8 cellular contexts compared by ENCODE assay signal in the genomic region with DNA sequence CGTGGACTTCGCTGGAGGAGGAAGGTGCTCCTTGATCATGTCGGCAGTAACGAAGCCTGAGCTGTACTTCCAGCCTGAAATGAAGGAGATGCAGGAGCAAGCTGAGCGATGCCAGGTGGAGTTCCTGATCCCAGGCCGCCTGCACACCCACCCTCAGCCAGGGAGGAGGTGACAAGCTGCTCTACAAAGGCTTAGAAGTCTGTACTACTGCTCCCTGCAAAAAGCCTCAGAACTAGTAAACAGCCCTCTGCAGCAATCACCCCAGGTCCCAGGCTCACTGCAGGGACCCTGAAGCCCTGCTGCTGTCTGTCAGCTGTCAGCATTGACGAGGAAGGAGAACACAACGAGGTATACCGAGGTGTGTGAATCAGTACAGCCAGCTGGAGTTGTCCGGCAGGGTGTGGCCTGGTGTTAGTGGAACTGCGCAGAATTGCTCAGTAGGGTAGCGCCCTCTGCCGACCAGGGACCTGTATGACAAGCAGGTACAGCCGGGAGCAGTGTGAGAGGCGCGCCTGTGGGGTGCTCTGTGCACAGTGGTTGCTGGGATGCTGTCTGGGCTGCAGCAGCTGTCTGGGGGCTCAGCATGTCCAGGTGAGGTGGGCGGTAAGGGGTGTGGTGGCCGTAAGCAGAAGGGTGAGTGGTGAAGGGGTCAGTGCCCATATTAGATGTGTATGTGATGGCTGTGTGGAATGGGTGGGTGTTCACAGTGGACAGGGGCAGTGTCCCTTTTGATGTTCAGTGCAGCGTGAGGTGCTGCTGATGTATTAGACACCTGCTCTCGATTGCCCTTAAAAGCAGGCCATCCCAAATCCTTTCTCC. TPM values are rescaled to one million over a fixed set of nuclear protein-coding genes. Genes with fewer than 3 reads are reported as not detected.
DNase-seq lines count a peak whose midpoint lies in the region; ATAC-seq, FAIRE-seq and TF ChIP-seq lines count a peak whose summit lies in the region.

No MANE protein-coding gene starts in this region.

- TF ChIP-seq CTCF in WERI-Rb-1 (IDR thresholded peaks at IDR 0.05; ENCODE audit: low read depth, low read length) (peak; percentile 97), bronchial epithelial cell (IDR thresholded peaks at IDR 0.05; ENCODE audit: insufficient read depth, low read length, severe bottlenecking) (peak; percentile 98)

- H3K27ac ChIP-seq in WERI-Rb-1, result no peak overlapping the region

- peak; percentile 80 for DNase-seq in A172 (ENCODE audit: low spot score)
- DNase-seq in NCI-H128 (lab: John Stamatoyannopoulos, UW; ENCODE audit: unreplicated experiment), result peak; percentile 2
- DNase-seq in WERI-Rb-1, result peak; percentile 86
- peak; percentile 74 for DNase-seq in bronchial epithelial cell (ENCODE audit: low read depth)
- peak; percentile 86 for DNase-seq in kidney tubule cell (ENCODE audit: low spot score)
- DNase-seq in stimulated activated CD4-positive, alpha-beta T cell treated with anti-CD3 and anti-CD28 coated beads, Interleukin-4, amount 100 ng/mL, for 4 hours, result peak; percentile 55 to 69

- H3K9me3 ChIP-seq in WERI-Rb-1 (ENCODE audit: severe bottlenecking), result no peaks in the 10 kb centered on the region

- H3K27me3 ChIP-seq in WERI-Rb-1 (ENCODE audit: insufficient read depth, low read depth, severe bottlenecking), result peaks cover 26% of the 10 kb centered on the region
- no peaks in the 10 kb centered on the region for H3K27me3 ChIP-seq in bronchial epithelial cell (ENCODE audit: control insufficient read depth, insufficient read depth, low read length)

- no peaks in the 10 kb centered on the region for H3K36me3 ChIP-seq in WERI-Rb-1
- H3K36me3 ChIP-seq in bronchial epithelial cell (ENCODE audit: control insufficient read depth, insufficient read depth, low read length), result peaks cover 2% of the 10 kb centered on the region

- peak; percentile 85 for FAIRE-seq in bronchial epithelial cell (lab: Jason Lieb, UNC)

- H3K4me3 ChIP-seq in WERI-Rb-1 (ENCODE audit: low read depth, low read length) (no peak overlapping the region), bronchial epithelial cell (ENCODE audit: low read depth, low read length) (no peak overlapping the region)

- peak; percentile 99 for ATAC-seq in GM18498 (IDR thresholded peaks at IDR 0.05; ENCODE audit: unreplicated experiment)
- ATAC-seq in HG02840 (IDR thresholded peaks at IDR 0.05; ENCODE audit: low FRiP score, unreplicated experiment), result peak; percentile 98

RNA-seq across cellular contexts. Expression of a gene that starts 7.6 kb away (rescaled TPM):
- total RNA-seq in A172 (2014; rRNA removed; shearing (Covaris generic)), result not detected in 2 replicates
- total RNA-seq in bronchial epithelial cell, result 12.1 and 16.4 TPM in 2 replicates

RNA-seq across cellular contexts. Expression of a gene that starts 40.6 kb away (rescaled TPM):
- not detected in 2 replicates for total RNA-seq in A172 (2014; rRNA removed; shearing (Covaris generic))
- total RNA-seq in bronchial epithelial cell, result under 0.01 and 0.38 TPM in 2 replicates

Comparison
In these comparisons a context has a peak if more than half of its experiments do, and no peak if none do; other contexts are left out.
1. DNase-seq: peak in every context shown above with its lines; median percentile 86 in WERI-Rb-1; 86 in kidney tubule cell; 80 in A172; 74 in bronchial epithelial cell; 62 in stimulated activated CD4-positive, alpha-beta T cell treated with anti-CD3 and anti-CD28 coated beads, Interleukin-4, amount 100 ng/mL, for 4 hours; 2 in NCI-H128.
2. RNA of a gene that starts 7.6 kb away (total RNA-seq): 12.1 to 16.4 TPM in bronchial epithelial cell; not detected in A172; every median in the first group is over 10 times any median in the second.